In the genomic region with DNA sequence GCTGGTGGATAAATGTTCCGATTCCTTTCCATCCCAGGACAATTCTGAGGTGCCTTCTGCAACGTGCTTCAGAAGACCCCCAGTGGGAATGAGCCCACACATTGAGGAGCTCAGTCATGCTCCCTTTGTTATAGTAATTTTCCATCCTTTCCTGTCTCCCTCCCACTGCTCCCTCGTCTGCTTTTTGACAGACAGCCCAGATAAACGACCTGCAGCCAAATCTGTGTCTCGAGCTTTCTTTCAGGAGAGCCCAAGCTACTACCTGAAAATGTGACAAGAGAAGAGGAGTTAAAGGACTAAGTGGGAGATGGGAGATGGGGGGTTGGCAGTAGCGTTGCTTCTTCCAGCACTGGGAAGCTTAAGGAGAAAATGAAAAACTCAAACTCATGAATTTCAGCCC, we compare ENCODE assay signal across 10 cellular contexts.
"Had no signal": no experiment of that assay in that cellular context is flagged by ENCODE, and none has a peak within 500 bp of the region (broad histone marks: within the 10 kb centered on the region; RNA-seq: fewer than 3 reads in every experiment).

No MANE protein-coding gene starts in this region.

- H3K27me3 ChIP-seq: right atrium auricular region, thyroid gland had no signal

- DNase-seq: activated CD4-positive, alpha-beta T cell treated with anti-CD3 and anti-CD28 coated beads for 1 hour; effector memory CD8-positive, alpha-beta T cell; occipital lobe; stimulated activated CD4-positive, alpha-beta T cell treated with anti-CD3 and anti-CD28 coated beads, Interleukin-2, amount 100 ng/mL, for 24 hours; stimulated activated naive CD4-positive, alpha-beta T cell treated with Interleukin-2 at 50 U/mL for 16 hours; T-helper 2 cell; thyroid gland had no signal

- H3K4me1 ChIP-seq: right atrium auricular region, thyroid gland had no signal

- H3K36me3 ChIP-seq: right atrium auricular region, thyroid gland had no signal

- H3K9me3 ChIP-seq: right atrium auricular region, thyroid gland had no signal

- H3K4me3 ChIP-seq: lung, right atrium auricular region, thyroid gland had no signal

- H3K27ac ChIP-seq: right atrium auricular region, thyroid gland, VCaP had no signal
